21 cellular contexts compared by ENCODE assay signal in genomic region chr14:61640158-61640833, GRCh38. TPM values are rescaled to one million over a fixed set of nuclear protein-coding genes. Genes with fewer than 3 reads are reported as not detected.
DNase-seq lines count a peak whose midpoint lies in the region; ATAC-seq, FAIRE-seq and TF ChIP-seq lines count a peak whose summit lies in the region.
"Had no signal": no experiment of that assay in that cellular context is flagged by ENCODE, and none has a peak within 500 bp of the region (broad histone marks: within the 10 kb centered on the region; RNA-seq: fewer than 3 reads in every experiment).

No MANE protein-coding gene starts in this region.

- H3K23ac ChIP-seq in neuronal stem cell (ENCODE audit: low read depth, low read length, poor library complexity): no peak overlapping the region

- no peak for ATAC-seq in HG03139 (IDR thresholded peaks at IDR 0.05; ENCODE audit: unreplicated experiment)
- ATAC-seq: K562 had no signal

- H3K79me1 ChIP-seq in neuronal stem cell (ENCODE audit: low read depth, low read length): no peaks in the 10 kb centered on the region

- H3K27ac ChIP-seq in BLaER1 (no peak overlapping the region), OCI-LY7 (ENCODE audit: low read depth, low read length, poor library complexity, severe bottlenecking) (no peak overlapping the region), left ventricle myocardium inferior (replicated peaks) (peak overlapping the region; percentile 36), neuronal stem cell (replicated peaks; ENCODE audit: low read length) (no peak overlapping the region)
- H3K27ac ChIP-seq: neutrophil, thyroid gland had no signal

- no peak for FAIRE-seq in frontal cortex (lab: Jason Lieb, UNC)
- FAIRE-seq: endothelial cell of umbilical vein, K562 had no signal

- H2BK12ac ChIP-seq in neuronal stem cell (ENCODE audit: low read length): no peak overlapping the region

- intact Hi-C loops in OCI-LY7 (cut with micrococcal nuclease; ENCODE audit: unreplicated experiment) (no loop called here), left ventricle myocardium inferior (cut with micrococcal nuclease) (no loop called here)

- H3K4ac ChIP-seq in neuronal stem cell (ENCODE audit: low read length): no peak overlapping the region

- H3K18ac ChIP-seq in neuronal stem cell (ENCODE audit: low read length): peak overlapping the region; percentile 6

- H2BK15ac ChIP-seq in neuronal stem cell (ENCODE audit: low read length): no peak overlapping the region

- H2BK5ac ChIP-seq in neuronal stem cell (ENCODE audit: low read length): no peak overlapping the region

- H2AFZ ChIP-seq in OCI-LY7 (ENCODE audit: low read length) (0 out of 2 replicates have a peak overlapping the region, but pooled peaks have one; percentile 13), neuronal stem cell (ENCODE audit: low read length) (peak overlapping the region; percentile 6)

- H3K9ac ChIP-seq in BLaER1: no peak overlapping the region
- H3K9ac ChIP-seq in neuronal stem cell (ENCODE audit: low read depth, low read length, poor library complexity): no peak overlapping the region

- H3K4me1 ChIP-seq in BLaER1 (peaks cover 24% of the 10 kb centered on the region), OCI-LY7 (ENCODE audit: insufficient read depth, low read length, poor library complexity, severe bottlenecking) (peaks cover 47% of the 10 kb centered on the region), left ventricle myocardium inferior (peaks cover 10% of the 10 kb centered on the region), neuronal stem cell (ENCODE audit: control insufficient read depth in 2 of 2, insufficient read depth in 1 of 2, low read depth in 1 of 2, low read length in 2 of 2) (peaks cover 2 to 3% of the 10 kb centered on the region in 2 donors)
- H3K4me1 ChIP-seq: thyroid gland had no signal

- no peak overlapping the region for H4K8ac ChIP-seq in neuronal stem cell (ENCODE audit: low read depth, low read length)

- no peak overlapping the region for H3K14ac ChIP-seq in neuronal stem cell (ENCODE audit: low read length)

- DNase-seq in OCI-LY7 (ENCODE audit: low spot score) (no peak), left ventricle myocardium inferior (peak; percentile 19), neuronal stem cell (ENCODE audit: low spot score) (no peak), frontal cortex (ENCODE audit: low spot score in 2 of 2) (no peak), amniotic stem cell (lab: John Stamatoyannopoulos, UW) (no peak)
- DNase-seq in activated CD4-positive, alpha-beta T cell treated with anti-CD3 and anti-CD28 coated beads for 1 hour: no peak
- DNase-seq: activated naive CD4-positive, alpha-beta T cell treated with Interleukin-2 at 50 U/mL for 16 hours; activated T-cell treated with anti-CD3 and anti-CD28 coated beads, Interleukin-2, amount 50 U/mL, for 24 hours; dermis blood vessel endothelial cell; H9; MM.1S; NCI-H1694; NCI-H2227 treated with DMSO at 0.1 percent for 48 hours; SHP77; stimulated activated CD4-positive, alpha-beta T cell treated with anti-CD3 and anti-CD28 coated beads, Interleukin-12 subunit alpha, Interleukin-12 subunit beta, amount 100 ng/mL, for 4 hours; thyroid gland had no signal

- WGBS in neuronal stem cell (ENCODE audit: extremely low coverage in 2 of 2, insufficient read length in 2 of 2, insufficient replicate concordance in 1 of 2), 2 donors: no CpG with 5 or more reads among the region's 11 CpGs

- no TSS peak for BruUV-seq in OCI-LY7 (replicated peaks; lab: Mats Ljungman, UMichigan)

- H3K4me2 ChIP-seq in BLaER1 (peak overlapping the region; percentile 51), OCI-LY7 (ENCODE audit: low read length) (0 out of 2 replicates have a peak overlapping the region, but pooled peaks have one; percentile 12), neuronal stem cell (ENCODE audit: insufficient read depth, low read length, poor library complexity, severe bottlenecking) (no peak overlapping the region)

- no peak overlapping the region for H4K91ac ChIP-seq in neuronal stem cell (ENCODE audit: low read depth, low read length, poor library complexity)

- no peaks in the 10 kb centered on the region for H3K9me2 ChIP-seq in OCI-LY7 (ENCODE audit: insufficient read depth, low read length)

- H3K36me3 ChIP-seq in BLaER1 (no peaks in the 10 kb centered on the region), OCI-LY7 (ENCODE audit: insufficient read depth, low read length) (no peaks in the 10 kb centered on the region), left ventricle myocardium inferior (no peaks in the 10 kb centered on the region), neuronal stem cell (replicated peaks in 1 of 2; ENCODE audit: control insufficient read depth in 2 of 2, insufficient read depth in 2 of 2, low read length in 2 of 2) (no peaks in the 10 kb centered on the region)
- H3K36me3 ChIP-seq: neutrophil, thyroid gland had no signal

- H3K27me3 ChIP-seq in BLaER1 (no peaks in the 10 kb centered on the region), left ventricle myocardium inferior (ENCODE audit: low read depth) (no peaks in the 10 kb centered on the region), neuronal stem cell (ENCODE audit: control insufficient read depth in 3 of 3, insufficient read depth in 3 of 3, low read depth in 1 of 3, low read length in 3 of 3) (peaks cover 0 to 8% (median 0%) of the 10 kb centered on the region in 3 experiments)
- H3K27me3 ChIP-seq: neutrophil, thyroid gland had no signal

- no peaks in the 10 kb centered on the region for H3K9me3 ChIP-seq in BLaER1
- H3K9me3 ChIP-seq in OCI-LY7 (ENCODE audit: low read length): no peaks in the 10 kb centered on the region
- H3K9me3 ChIP-seq in left ventricle myocardium inferior (replicated peaks): no peaks in the 10 kb centered on the region
- H3K9me3 ChIP-seq in neuronal stem cell (replicated peaks in 1 of 2; ENCODE audit: control insufficient read depth in 2 of 2, insufficient read depth in 1 of 2, low read depth in 1 of 2, low read length in 2 of 2): peaks cover 0 to 5% of the 10 kb centered on the region in 2 donors
- H3K9me3 ChIP-seq: neutrophil, thyroid gland had no signal

- H4K20me1 ChIP-seq in BLaER1 (no peaks in the 10 kb centered on the region), OCI-LY7 (ENCODE audit: insufficient read depth, low read length) (no peaks in the 10 kb centered on the region)

- POLR2A ChIA-PET in OCI-LY7 (lab: Charles Lee): interaction anchor here (1.3 kb wide), 1 partner anchor 23 kb away, joined by 4 read pairs; no protein-coding TSS in a partner anchor

- TF ChIP-seq CTCF in OCI-LY7 (conservative IDR thresholded peaks at IDR 0.05; ENCODE audit: low read length) (no peak), left ventricle myocardium inferior (IDR thresholded peaks at IDR 0.05; ENCODE audit: borderline replicate concordance) (no peak)

- CTCF ChIA-PET in OCI-LY7 (lab: Charles Lee; ENCODE audit: unreplicated experiment): no interaction called here

- no peak overlapping the region for H3K4me3 ChIP-seq in BLaER1
- no peak overlapping the region for H3K4me3 ChIP-seq in OCI-LY7 (ENCODE audit: low read depth, low read length, poor library complexity, severe bottlenecking)
- H3K4me3 ChIP-seq in left ventricle myocardium inferior: no peak overlapping the region
- H3K4me3 ChIP-seq in neuronal stem cell (ENCODE audit: low read length in 2 of 2): no peak overlapping the region
- H3K4me3 ChIP-seq: K562, thyroid gland had no signal

- no peaks in the 10 kb centered on the region for H3K79me2 ChIP-seq in OCI-LY7 (ENCODE audit: insufficient read depth, low read depth, low read length)

- H2BK120ac ChIP-seq in neuronal stem cell (ENCODE audit: low read depth, low read length): no peak overlapping the region

- no peak overlapping the region for H2AK5ac ChIP-seq in neuronal stem cell (ENCODE audit: low read depth, low read length)

RNA-seq across cellular contexts. Expression of gene HIF1A, which starts 55.0 kb away (rescaled TPM):
- 59.5 and 71.7 TPM in 2 replicates for total RNA-seq in OCI-LY7 (2014; rRNA removed; shearing (Covaris generic))
- total RNA-seq in OCI-LY7 (2022) (88.1 and 93.7 TPM in 2 replicates), left ventricle myocardium inferior (49.4 TPM), frontal cortex (151 TPM)
- 149 TPM for polyA plus RNA-seq in neuronal stem cell (2013, experiment 1 of 2)
- 154 TPM for polyA plus RNA-seq in neuronal stem cell (2013, experiment 2 of 2)
